In genomic region chr3:165805834-165806561, GRCh38 we compare ENCODE assay signal across 12 cellular contexts. TPM values are rescaled to one million over a fixed set of nuclear protein-coding genes. Genes with fewer than 3 reads are reported as not detected.
DNase-seq lines count a peak whose midpoint lies in the region; ATAC-seq and TF ChIP-seq lines count a peak whose summit lies in the region.
"Had no signal": no experiment of that assay in that cellular context is flagged by ENCODE, and none has a peak within 500 bp of the region (broad histone marks: within the 10 kb centered on the region; RNA-seq: fewer than 3 reads in every experiment).

No MANE protein-coding gene starts in this region.

- TF ChIP-seq EP300 in sigmoid colon (IDR thresholded peaks at IDR 0.05) (no peak), stomach (IDR thresholded peaks at IDR 0.05) (no peak)

- H3K36me3 ChIP-seq in sigmoid colon (no peaks in the 10 kb centered on the region), stomach (no peaks in the 10 kb centered on the region)
- H3K36me3 ChIP-seq: vagina had no signal

- DNase-seq in NCI-H774 (lab: John Stamatoyannopoulos, UW) (peak; percentile 67), sigmoid colon (no peak), germinal center (ENCODE audit: low spot score) (no peak), posterior cingulate gyrus (no peak), stomach (no peak), dermis blood vessel endothelial cell (no peak)
- DNase-seq: activated CD4-positive, CD25-positive, alpha-beta regulatory T cell; NCI-H1092 had no signal

- TF ChIP-seq POLR2A in sigmoid colon (IDR thresholded peaks at IDR 0.05) (no peak), stomach (IDR thresholded peaks at IDR 0.05) (no peak)

- H3K4me1 ChIP-seq in sigmoid colon (peaks cover 0 to 10% (median 7%) of the 10 kb centered on the region in 4 donors), stomach (no peaks in the 10 kb centered on the region)
- H3K4me1 ChIP-seq: vagina had no signal

- H3K4me3 ChIP-seq in sigmoid colon (peak overlapping the region; percentile 8 to 39 (median 36)), stomach (peak overlapping the region in 2 of 4 donors; percentile 5 to 22)

- no peaks in the 10 kb centered on the region for H3K27me3 ChIP-seq in sigmoid colon
- no peaks in the 10 kb centered on the region for H3K27me3 ChIP-seq in stomach
- H3K27me3 ChIP-seq: vagina had no signal

- H3K9me3 ChIP-seq in sigmoid colon: no peaks in the 10 kb centered on the region
- no peaks in the 10 kb centered on the region for H3K9me3 ChIP-seq in stomach
- H3K9me3 ChIP-seq: vagina had no signal

- 64 to 71% methylated on average over 5 of the region's 5 CpGs for WGBS in sigmoid colon, 2 donors
- WGBS in stomach, 5 donors: 66 to 76% (median 71%) methylated on average over 5 of the region's 5 CpGs

- no peak for TF ChIP-seq CTCF in sigmoid colon (IDR thresholded peaks at IDR 0.05)
- TF ChIP-seq CTCF in stomach (IDR thresholded peaks at IDR 0.05): no peak

- peak overlapping the region; percentile 63 to 79 (median 70) for H3K27ac ChIP-seq in sigmoid colon
- no peak overlapping the region for H3K27ac ChIP-seq in stomach
- H3K27ac ChIP-seq: vagina had no signal

- ATAC-seq in GM19025 (IDR thresholded peaks at IDR 0.05; ENCODE audit: low read depth, unreplicated experiment) (peak; percentile 73), HG02852 (IDR thresholded peaks at IDR 0.05; ENCODE audit: unreplicated experiment) (peak; percentile 92)

- intact Hi-C loops in sigmoid colon (cut with DNase I) (loop anchor here (10.0 kb wide), 1 partner anchor 191 kb away; no protein-coding TSS in a partner anchor), posterior cingulate gyrus (cut with DNase I) (no loop called here), stomach (cut with DNase I; ENCODE audit: low total_unique reads) (no loop called here)

RNA-seq across cellular contexts. Expression of gene BCHE, which starts 31.2 kb away (rescaled TPM):
- total RNA-seq in sigmoid colon (10 to 100 TPM; 34.9 to 88.1 (median 78.3) TPM), stomach (10 to 100 TPM in 1 of 5 donors, 1 to 10 TPM in 3, not detected in 1; 1.3 to 37.8 (median 1.5) TPM), dermis blood vessel endothelial cell (11.6 and 20.4 TPM in 2 replicates)
- polyA plus RNA-seq in sigmoid colon (1 to 10 TPM in 2 of 3 donors, under 1 TPM in 1; 0.23 to 5.5 (median 2.4) TPM), stomach (1 to 10 TPM in 1 of 3 donors, under 1 TPM in 2; 0.31 to 2.9 (median 0.37) TPM)
- polyA plus RNA-seq: immature natural killer cell had no signal

Comparison
In these comparisons a context has a peak if more than half of its experiments do, and no peak if none do; other contexts are left out.
1. H3K27ac ChIP-seq: peak in sigmoid colon (4 of 4); none in stomach (0 of 5).